8 cellular contexts compared by ENCODE assay signal in genomic region chr1:29703596-29703995, GRCh38.
DNase-seq lines count a peak whose midpoint lies in the region; ATAC-seq and TF ChIP-seq lines count a peak whose summit lies in the region.

No MANE protein-coding gene starts in this region.

- DNase-seq in AG04450 (ENCODE audit: low read depth, low spot score) (no peak), GM13976 (ENCODE audit: low spot score) (peak; percentile 66), NCI-H748 treated with DMSO at 0.1 percent for 48 hours (lab: John Stamatoyannopoulos, UW) (peak; percentile 23), myocyte (ENCODE audit: low read depth) (peak; percentile 46), NCI-H128 (lab: John Stamatoyannopoulos, UW; ENCODE audit: unreplicated experiment) (no peak)

- peak; percentile 93 for TF ChIP-seq CTCF in AG04450 (IDR thresholded peaks at IDR 0.05; ENCODE audit: low read depth, low read length)
- TF ChIP-seq CTCF in GM13976 (IDR thresholded peaks at IDR 0.05; ENCODE audit: borderline replicate concordance, control extremely low read depth, extremely low read depth, insufficient read depth, missing control alignments), result peak; percentile 41

- CTCF ChIA-PET in AG04450 (lab: Charles Lee), result interaction anchor here (0.7 to 4.7 kb wide), 29 partner anchors 8 to 1008 kb away, joined by 3 to 70 read pairs (median 4); no protein-coding TSS in a partner anchor

- no peaks in the 10 kb centered on the region for H3K36me3 ChIP-seq in ectodermal cell (ENCODE audit: control insufficient read depth, insufficient read depth, low read length)

- peaks cover 4% of the 10 kb centered on the region for H3K27me3 ChIP-seq in AG04450 (ENCODE audit: control insufficient read depth, insufficient read depth, low read length)
- H3K27me3 ChIP-seq in ectodermal cell (ENCODE audit: control insufficient read depth, insufficient read depth, low read length, poor library complexity, severe bottlenecking), result no peaks in the 10 kb centered on the region

- POLR2A ChIA-PET in AG04450 (lab: Yijun Ruan, JAX), result no interaction called here

- ATAC-seq in HG03045 (IDR thresholded peaks at IDR 0.05; ENCODE audit: unreplicated experiment), result no peak
- ATAC-seq in GM21367 (IDR thresholded peaks at IDR 0.05; ENCODE audit: unreplicated experiment), result no peak

- in situ Hi-C loops in GM13976 (cut with MboI; ENCODE audit: low sequenced_read_pairs, unreplicated experiment), result no loop called here

- H3K4me3 ChIP-seq in AG04450 (ENCODE audit: low read depth, low read length) (no peak overlapping the region), ectodermal cell (ENCODE audit: insufficient read depth, low read depth, low read length) (no peak overlapping the region)

- H3K9me3 ChIP-seq in AG04450 (ENCODE audit: control insufficient read depth, insufficient read depth, low read length) (no peaks in the 10 kb centered on the region; the same call in 1 of the 2 replicates), ectodermal cell (ENCODE audit: control insufficient read depth, low read length) (no peaks in the 10 kb centered on the region)

- 42 to 49% methylated on average over 7 of the region's 7 CpGs for WGBS in ectodermal cell, 2 experiments

- H3K4me1 ChIP-seq in ectodermal cell (ENCODE audit: control insufficient read depth, insufficient read depth, low read length), result peaks cover 27% of the 10 kb centered on the region

- H3K27ac ChIP-seq in AG04450 (ENCODE audit: low read depth, low read length), result no peak overlapping the region
- peak overlapping the region; percentile 11 for H3K27ac ChIP-seq in ectodermal cell (ENCODE audit: insufficient read depth, low read depth, low read length, poor library complexity, severe bottlenecking)

Comparison
In these comparisons a context has a peak if more than half of its experiments do, and no peak if none do; other contexts are left out.
1. DNase-seq: peak in GM13976 (single experiment), NCI-H748 treated with DMSO at 0.1 percent for 48 hours (single experiment) and myocyte (single experiment); none in AG04450 (single experiment) and NCI-H128 (single experiment).